1 cellular context compared by ENCODE assay signal in genomic region chr21:42545745-42546144, GRCh38.
TF ChIP-seq lines count a peak whose summit lies in the region.

No MANE protein-coding gene starts in this region.

TF ChIP-seq in K562, 482 proteins besides CTCF, POLR2A, EP300 and RAD21 (continued from another document):
- no peak for TF ChIP-seq LARP7 (IDR thresholded peaks at IDR 0.05)
- no peak for TF ChIP-seq KLF1 (tag; IDR thresholded peaks at IDR 0.05)
- TF ChIP-seq, protein P1, sequence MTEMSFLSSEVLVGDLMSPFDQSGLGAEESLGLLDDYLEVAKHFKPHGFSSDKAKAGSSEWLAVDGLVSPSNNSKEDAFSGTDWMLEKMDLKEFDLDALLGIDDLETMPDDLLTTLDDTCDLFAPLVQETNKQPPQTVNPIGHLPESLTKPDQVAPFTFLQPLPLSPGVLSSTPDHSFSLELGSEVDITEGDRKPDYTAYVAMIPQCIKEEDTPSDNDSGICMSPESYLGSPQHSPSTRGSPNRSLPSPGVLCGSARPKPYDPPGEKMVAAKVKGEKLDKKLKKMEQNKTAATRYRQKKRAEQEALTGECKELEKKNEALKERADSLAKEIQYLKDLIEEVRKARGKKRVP (CRISPR knock-in tag; IDR thresholded peaks at IDR 0.05), result peak; percentile 68
- no peak for TF ChIP-seq ZKSCAN8 (CRISPR knock-in tag; IDR thresholded peaks at IDR 0.05)
- peak; percentile 33 to 75; a peak in 3 of 4 replicates for TF ChIP-seq TRIM24 (IDR thresholded peaks at IDR 0.05)
- TF ChIP-seq KAT8 (IDR thresholded peaks at IDR 0.05; ENCODE audit: low read depth), result no peak
- peak; percentile 11; the same call in 1 of the 2 replicates for TF ChIP-seq CTBP1 (IDR thresholded peaks at IDR 0.05; ENCODE audit: borderline replicate concordance)
- TF ChIP-seq SREBF1 (IDR thresholded peaks at IDR 0.05; ENCODE audit: borderline replicate concordance, low read depth, low read length), result 0 out of 2 replicates have a peak, but pooled peaks have one; percentile 24
- TF ChIP-seq, protein P2, sequence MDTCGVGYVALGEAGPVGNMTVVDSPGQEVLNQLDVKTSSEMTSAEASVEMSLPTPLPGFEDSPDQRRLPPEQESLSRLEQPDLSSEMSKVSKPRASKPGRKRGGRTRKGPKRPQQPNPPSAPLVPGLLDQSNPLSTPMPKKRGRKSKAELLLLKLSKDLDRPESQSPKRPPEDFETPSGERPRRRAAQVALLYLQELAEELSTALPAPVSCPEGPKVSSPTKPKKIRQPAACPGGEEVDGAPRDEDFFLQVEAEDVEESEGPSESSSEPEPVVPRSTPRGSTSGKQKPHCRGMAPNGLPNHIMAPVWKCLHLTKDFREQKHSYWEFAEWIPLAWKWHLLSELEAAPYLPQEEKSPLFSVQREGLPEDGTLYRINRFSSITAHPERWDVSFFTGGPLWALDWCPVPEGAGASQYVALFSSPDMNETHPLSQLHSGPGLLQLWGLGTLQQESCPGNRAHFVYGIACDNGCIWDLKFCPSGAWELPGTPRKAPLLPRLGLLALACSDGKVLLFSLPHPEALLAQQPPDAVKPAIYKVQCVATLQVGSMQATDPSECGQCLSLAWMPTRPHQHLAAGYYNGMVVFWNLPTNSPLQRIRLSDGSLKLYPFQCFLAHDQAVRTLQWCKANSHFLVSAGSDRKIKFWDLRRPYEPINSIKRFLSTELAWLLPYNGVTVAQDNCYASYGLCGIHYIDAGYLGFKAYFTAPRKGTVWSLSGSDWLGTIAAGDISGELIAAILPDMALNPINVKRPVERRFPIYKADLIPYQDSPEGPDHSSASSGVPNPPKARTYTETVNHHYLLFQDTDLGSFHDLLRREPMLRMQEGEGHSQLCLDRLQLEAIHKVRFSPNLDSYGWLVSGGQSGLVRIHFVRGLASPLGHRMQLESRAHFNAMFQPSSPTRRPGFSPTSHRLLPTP (IDR thresholded peaks at IDR 0.05; ENCODE audit: borderline replicate concordance, extremely low read depth, insufficient read length), result no peak
- TF ChIP-seq ZNF24 (IDR thresholded peaks at IDR 0.05), result no peak
- TF ChIP-seq ZNF518B (CRISPR knock-in tag; IDR thresholded peaks at IDR 0.05), result no peak
- no peak for TF ChIP-seq ZNF445 (CRISPR knock-in tag; IDR thresholded peaks at IDR 0.05; ENCODE audit: low read depth)
- TF ChIP-seq GATAD2A (IDR thresholded peaks at IDR 0.05), result 0 out of 2 replicates have a peak, but pooled peaks have one; percentile 36
- TF ChIP-seq, protein P3, sequence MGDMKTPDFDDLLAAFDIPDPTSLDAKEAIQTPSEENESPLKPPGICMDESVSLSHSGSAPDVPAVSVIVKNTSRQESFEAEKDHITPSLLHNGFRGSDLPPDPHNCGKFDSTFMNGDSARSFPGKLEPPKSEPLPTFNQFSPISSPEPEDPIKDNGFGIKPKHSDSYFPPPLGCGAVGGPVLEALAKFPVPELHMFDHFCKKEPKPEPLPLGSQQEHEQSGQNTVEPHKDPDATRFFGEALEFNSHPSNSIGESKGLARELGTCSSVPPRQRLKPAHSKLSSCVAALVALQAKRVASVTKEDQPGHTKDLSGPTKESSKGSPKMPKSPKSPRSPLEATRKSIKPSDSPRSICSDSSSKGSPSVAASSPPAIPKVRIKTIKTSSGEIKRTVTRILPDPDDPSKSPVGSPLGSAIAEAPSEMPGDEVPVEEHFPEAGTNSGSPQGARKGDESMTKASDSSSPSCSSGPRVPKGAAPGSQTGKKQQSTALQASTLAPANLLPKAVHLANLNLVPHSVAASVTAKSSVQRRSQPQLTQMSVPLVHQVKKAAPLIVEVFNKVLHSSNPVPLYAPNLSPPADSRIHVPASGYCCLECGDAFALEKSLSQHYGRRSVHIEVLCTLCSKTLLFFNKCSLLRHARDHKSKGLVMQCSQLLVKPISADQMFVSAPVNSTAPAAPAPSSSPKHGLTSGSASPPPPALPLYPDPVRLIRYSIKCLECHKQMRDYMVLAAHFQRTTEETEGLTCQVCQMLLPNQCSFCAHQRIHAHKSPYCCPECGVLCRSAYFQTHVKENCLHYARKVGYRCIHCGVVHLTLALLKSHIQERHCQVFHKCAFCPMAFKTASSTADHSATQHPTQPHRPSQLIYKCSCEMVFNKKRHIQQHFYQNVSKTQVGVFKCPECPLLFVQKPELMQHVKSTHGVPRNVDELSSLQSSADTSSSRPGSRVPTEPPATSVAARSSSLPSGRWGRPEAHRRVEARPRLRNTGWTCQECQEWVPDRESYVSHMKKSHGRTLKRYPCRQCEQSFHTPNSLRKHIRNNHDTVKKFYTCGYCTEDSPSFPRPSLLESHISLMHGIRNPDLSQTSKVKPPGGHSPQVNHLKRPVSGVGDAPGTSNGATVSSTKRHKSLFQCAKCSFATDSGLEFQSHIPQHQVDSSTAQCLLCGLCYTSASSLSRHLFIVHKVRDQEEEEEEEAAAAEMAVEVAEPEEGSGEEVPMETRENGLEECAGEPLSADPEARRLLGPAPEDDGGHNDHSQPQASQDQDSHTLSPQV (IDR thresholded peaks at IDR 0.05), result peak; percentile 90
